11 cellular contexts compared by ENCODE assay signal in the genomic region with DNA sequence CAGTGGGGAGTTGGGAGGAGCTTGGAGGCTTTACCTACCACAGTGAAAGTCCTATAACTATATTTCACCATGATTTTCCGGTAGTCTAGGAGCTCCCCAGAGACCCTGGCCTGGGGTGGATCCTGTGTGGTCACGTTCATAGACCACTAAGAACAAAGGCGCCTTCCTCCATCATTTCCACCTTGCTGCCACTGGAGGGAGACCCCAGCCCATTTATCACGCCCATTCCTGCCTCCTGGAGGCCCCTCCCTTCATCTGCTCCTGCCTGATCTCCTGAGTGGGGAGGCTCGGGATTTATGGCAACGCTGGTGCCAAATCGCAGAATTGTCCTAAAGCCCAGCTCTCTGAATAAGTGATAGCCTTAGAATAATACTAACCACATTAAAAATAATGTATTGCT.
A peak's percentile ranks its signal among the peaks of the same experiment; 100 is the strongest.
DNase-seq lines count a peak whose midpoint lies in the region; ATAC-seq, FAIRE-seq and TF ChIP-seq lines count a peak whose summit lies in the region.
"Had no signal": no experiment of that assay in that cellular context is flagged by ENCODE, and none has a peak within 500 bp of the region (broad histone marks: within the 10 kb centered on the region; RNA-seq: fewer than 3 reads in every experiment).

No MANE protein-coding gene starts in this region.

- H2AFZ ChIP-seq in HepG2 (ENCODE audit: low read length), result no peak overlapping the region

- FAIRE-seq in HepG2 (lab: Jason Lieb, UNC), result no peak

- no peaks in the 10 kb centered on the region for H3K27me3 ChIP-seq in BLaER1 treated with 17β-estradiol and CSF1 and Interleukin-3, amounts not matched to agents 10 nM and 100 nM
- H3K27me3 ChIP-seq in adipocyte (replicated peaks; ENCODE audit: control insufficient read depth, insufficient read depth, low read length) (peaks cover 4% of the 10 kb centered on the region), HepG2 (ENCODE audit: control insufficient read depth in 1 of 2, insufficient read depth in 2 of 2, low read length in 2 of 2) (no peaks in the 10 kb centered on the region), tibial nerve (no peaks in the 10 kb centered on the region)
- H3K27me3 ChIP-seq: SJSA1 had no signal

- peak overlapping the region in 10 of 11 experiments; percentile 38 to 79 (median 66); a peak in 21 of 22 replicates for H3K4me2 ChIP-seq in BLaER1 treated with 17β-estradiol and CSF1 and Interleukin-3, amounts not matched to agents 10 nM and 100 nM
- H3K4me2 ChIP-seq in HepG2 (ENCODE audit: low read depth, low read length), result no peak overlapping the region

- H3K36me3 ChIP-seq in BLaER1 treated with 17β-estradiol and CSF1 and Interleukin-3, amounts not matched to agents 10 nM and 100 nM, result no peaks in the 10 kb centered on the region
- H3K36me3 ChIP-seq in adipocyte (ENCODE audit: control insufficient read depth, insufficient read depth, low read length, severe bottlenecking) (no peaks in the 10 kb centered on the region), HepG2 (replicated peaks in 1 of 2; ENCODE audit: control insufficient read depth in 1 of 2, insufficient read depth in 2 of 2, low read length in 2 of 2) (no peaks in the 10 kb centered on the region), tibial nerve (no peaks in the 10 kb centered on the region)
- H3K36me3 ChIP-seq: SJSA1 had no signal

- H3K4me3 ChIP-seq in BLaER1 treated with 17β-estradiol and CSF1 and Interleukin-3, amounts not matched to agents 10 nM and 100 nM, result no peak overlapping the region
- H3K4me3 ChIP-seq in NB4 (ENCODE audit: low read depth, low read length) (no peak overlapping the region), adipocyte (ENCODE audit: low read length) (no peak overlapping the region), HepG2 (replicated peaks in 1 of 3; ENCODE audit: insufficient read depth in 1 of 3, low read depth in 2 of 3, low read length in 3 of 3) (no peak overlapping the region), tibial nerve (no peak overlapping the region)
- H3K4me3 ChIP-seq: SJSA1 had no signal

- DNase-seq in NB4 (ENCODE audit: low read depth) (peak; percentile 40), adipocyte (ENCODE audit: low read depth) (peak; percentile 56), HepG2 (ENCODE audit: low spot score) (no peak), tibial nerve (ENCODE audit: low spot score in 2 of 2) (no peak), NCI-H1694 (lab: John Stamatoyannopoulos, UW) (no peak), SW480 (ENCODE audit: low spot score) (no peak)
- DNase-seq: effector memory CD4-positive, alpha-beta T cell; stimulated activated CD4-positive, alpha-beta T cell treated with anti-CD3 and anti-CD28 coated beads, Interleukin-4, amount 100 ng/mL, for 24 hours had no signal

- CTCF ChIA-PET in HepG2 (lab: Yijun Ruan, JAX; ENCODE audit: low intra/inter-chr PET ratio, low total read pairs), result no interaction called here

- POLR2A ChIA-PET in HepG2 (lab: Yijun Ruan, JAX), result no interaction called here

- BruUV-seq in HepG2 (replicated peaks; lab: Mats Ljungman, UMichigan), result no TSS peak

- no peak for TF ChIP-seq POLR2A in NB4 (IDR thresholded peaks at IDR 0.05; ENCODE audit: extremely low read depth, insufficient read length)
- TF ChIP-seq POLR2A in HepG2 (IDR thresholded peaks at IDR 0.05; ENCODE audit: insufficient read depth in 1 of 2, low read depth in 2 of 2, low read length in 2 of 2), result no peak
- TF ChIP-seq POLR2A in tibial nerve (IDR thresholded peaks at IDR 0.05), result no peak

- peak overlapping the region in 9 of 11 experiments; percentile 19 to 77 (median 68); a peak in 17 of 22 replicates for H3K27ac ChIP-seq in BLaER1 treated with 17β-estradiol and CSF1 and Interleukin-3, amounts not matched to agents 10 nM and 100 nM
- H3K27ac ChIP-seq in HepG2 (ENCODE audit: extremely low read length, insufficient read depth, low read length), result no peak overlapping the region
- no peak overlapping the region for H3K27ac ChIP-seq in tibial nerve
- H3K27ac ChIP-seq: SJSA1 had no signal

- intact Hi-C loops in HepG2 (cut with micrococcal nuclease; ENCODE audit: unreplicated experiment), result loop anchor here (2.0 kb wide), 1 partner anchor 584 kb away; no protein-coding TSS in a partner anchor

- no peaks in the 10 kb centered on the region for H3K79me2 ChIP-seq in HepG2 (ENCODE audit: insufficient read depth, low read length)

- 34% methylated on average over 7 of the region's 7 CpGs for WGBS in HepG2 (ENCODE audit: low lambda C conversion rate)
- 24 to 25% methylated on average over 7 of the region's 7 CpGs for WGBS in tibial nerve, 2 donors

- no peak for TF ChIP-seq RAD21 in HepG2 (CRISPR knock-in tag; IDR thresholded peaks at IDR 0.05)

- TF ChIP-seq EP300 in HepG2 (IDR thresholded peaks at IDR 0.05; ENCODE audit: low read depth in 2 of 2, low read length in 2 of 2) (no peak), HepG2 (CRISPR knock-in tag; IDR thresholded peaks at IDR 0.05; ENCODE audit: borderline replicate concordance) (no peak), tibial nerve (IDR thresholded peaks at IDR 0.05) (no peak)

- TF ChIP-seq CTCF in NB4 (IDR thresholded peaks at IDR 0.05; ENCODE audit: low read depth, low read length), result peak; percentile 7
- peak; percentile 38 for TF ChIP-seq CTCF in HepG2 (CRISPR knock-in tag; IDR thresholded peaks at IDR 0.05)
- TF ChIP-seq CTCF in tibial nerve (IDR thresholded peaks at IDR 0.05), result no peak

- ATAC-seq in HepG2 (peak; percentile 78), GM21825 (IDR thresholded peaks at IDR 0.05; ENCODE audit: unreplicated experiment) (no peak)

- in situ Hi-C loops in HepG2 (cut with HindIII; ENCODE audit: extremely low pct_ligation_motif_present, low pct_unique_long_range_greater_than_20kb), result no loop called here

- H3K4me1 ChIP-seq in BLaER1 treated with 17β-estradiol and CSF1 and Interleukin-3, amounts not matched to agents 10 nM and 100 nM, result peaks cover 17 to 32% (median 24%) of the 10 kb centered on the region in 10 experiments
- H3K4me1 ChIP-seq in adipocyte (ENCODE audit: control insufficient read depth, insufficient read depth, low read length), result peaks cover 3% of the 10 kb centered on the region
- peaks cover 8% of the 10 kb centered on the region for H3K4me1 ChIP-seq in HepG2 (ENCODE audit: insufficient read depth, low read length)
- H3K4me1 ChIP-seq in tibial nerve, result no peaks in the 10 kb centered on the region
- H3K4me1 ChIP-seq: SJSA1 had no signal

- no peaks in the 10 kb centered on the region for H4K20me1 ChIP-seq in BLaER1 treated with 17β-estradiol and CSF1 and Interleukin-3, amounts not matched to agents 10 nM and 100 nM
- no peaks in the 10 kb centered on the region for H4K20me1 ChIP-seq in HepG2 (ENCODE audit: insufficient read depth, low read length)

- peak overlapping the region in 3 of 11 experiments; percentile 42 to 59 (median 57); a peak in 5 of 22 replicates for H3K9ac ChIP-seq in BLaER1 treated with 17β-estradiol and CSF1 and Interleukin-3, amounts not matched to agents 10 nM and 100 nM
- no peak overlapping the region for H3K9ac ChIP-seq in adipocyte (ENCODE audit: low read length)
- no peak overlapping the region for H3K9ac ChIP-seq in HepG2 (ENCODE audit: insufficient read depth, low read depth, low read length)

- no peaks in the 10 kb centered on the region; a peak in 1 of 22 replicates for H3K9me3 ChIP-seq in BLaER1 treated with 17β-estradiol and CSF1 and Interleukin-3, amounts not matched to agents 10 nM and 100 nM (replicated peaks in 1 of 11)
- no peaks in the 10 kb centered on the region for H3K9me3 ChIP-seq in adipocyte (ENCODE audit: control insufficient read depth, low read length)
- peaks cover 23% of the 10 kb centered on the region; the same call in 1 of the 2 replicates for H3K9me3 ChIP-seq in HepG2 (ENCODE audit: low read length)
- no peaks in the 10 kb centered on the region for H3K9me3 ChIP-seq in tibial nerve
- H3K9me3 ChIP-seq: SJSA1 had no signal

TF ChIP-seq in HepG2, 621 proteins besides CTCF, POLR2A, EP300 and RAD21:
- no peak for TF ChIP-seq EED (CRISPR knock-in tag; IDR thresholded peaks at IDR 0.05)
- no peak for TF ChIP-seq ZNF329 (CRISPR knock-in tag; IDR thresholded peaks at IDR 0.05; ENCODE audit: low read depth)
- TF ChIP-seq ZNF205 (CRISPR knock-in tag; IDR thresholded peaks at IDR 0.05), result no peak
- peak; percentile 37; the same call in 1 of the 2 replicates for TF ChIP-seq STAG1 (CRISPR knock-in tag; IDR thresholded peaks at IDR 0.05)
TF ChIP-seq in HepG2: peak in this region for 1.

Comparison
In these comparisons a context has a peak if more than half of its experiments do, and no peak if none do; other contexts are left out.
1. H3K27ac ChIP-seq: peak in BLaER1 treated with 17β-estradiol and CSF1 and Interleukin-3, amounts not matched to agents 10 nM and 100 nM (9 of 11); none in HepG2 (single experiment) and tibial nerve (0 of 4).
2. DNase-seq: peak in NB4 (single experiment) and adipocyte (single experiment); none in HepG2 (single experiment), tibial nerve (0 of 2), NCI-H1694 (single experiment) and SW480 (single experiment).
3. CTCF ChIP-seq: peak in NB4 (single experiment) and HepG2 (single experiment); none in tibial nerve (0 of 5).